Comparison of ENCODE assay signal across 8 cellular contexts in the genomic region with DNA sequence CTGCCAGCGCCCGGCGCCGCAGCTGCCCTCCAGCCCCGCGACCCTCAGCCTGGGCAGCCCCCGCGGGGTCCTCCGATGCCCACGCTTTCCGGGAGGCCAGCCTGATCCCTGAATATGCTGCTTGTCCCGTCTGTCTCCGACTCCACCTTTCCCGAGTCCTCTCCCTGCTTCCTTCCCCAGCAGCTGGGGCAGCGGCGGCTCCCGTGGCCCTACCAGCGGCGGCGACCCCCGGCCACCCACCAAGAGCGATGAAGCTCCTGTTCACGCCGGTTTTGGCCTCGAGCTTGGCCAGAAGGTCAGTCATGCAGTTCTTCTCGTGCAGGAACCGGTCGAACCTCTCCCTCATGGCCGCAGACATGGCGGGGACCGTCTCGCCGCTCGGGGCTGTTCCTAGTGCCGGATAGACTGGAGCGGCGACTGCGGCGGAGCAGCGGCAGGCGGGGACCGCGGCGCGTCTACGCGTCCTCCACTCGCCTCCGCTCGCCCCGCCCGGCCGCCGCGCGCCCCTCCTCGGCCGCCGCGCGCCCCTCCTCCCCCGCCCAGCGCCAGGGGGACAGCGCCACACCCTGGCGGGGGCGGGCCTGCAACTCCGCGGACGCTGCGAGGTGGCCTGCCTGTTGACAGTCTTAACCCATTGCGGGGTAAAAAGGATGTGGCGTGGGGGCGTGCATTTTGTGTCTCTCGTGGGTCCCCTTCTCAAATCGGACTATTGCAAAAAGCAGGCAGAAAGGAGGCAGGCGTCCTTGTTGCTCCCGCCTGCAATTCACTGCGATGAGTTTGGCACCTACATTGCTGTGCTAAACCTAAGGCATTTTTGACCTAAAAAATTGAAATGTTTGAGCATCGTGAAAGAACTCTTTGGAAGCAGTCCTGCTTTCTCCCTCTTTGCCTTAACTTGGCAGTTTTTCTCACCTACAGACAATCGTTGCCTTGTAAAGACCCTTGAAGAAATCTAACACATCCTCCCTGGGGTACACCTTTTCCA. TPM values are rescaled to one million over a fixed set of nuclear protein-coding genes. Genes with fewer than 3 reads are reported as not detected.
DNase-seq lines count a peak whose midpoint lies in the region; ATAC-seq and TF ChIP-seq lines count a peak whose summit lies in the region.

A gene (minus strand): TSS at position 395 of the 985 bp plus-strand sequence. CDS start 37 bp downstream, at position 358.

- peak; percentile 54 for TF ChIP-seq CTCF in Loucy (conservative IDR thresholded peaks at IDR 0.05; ENCODE audit: low read length)
- peak; percentile 83 for TF ChIP-seq CTCF in foreskin keratinocyte (conservative IDR thresholded peaks at IDR 0.05)

- H3K27me3 ChIP-seq in Loucy (ENCODE audit: insufficient read depth, low read length, poor library complexity, severe bottlenecking) = no peaks in the 10 kb centered on the region
- peaks cover 5% of the 10 kb centered on the region for H3K27me3 ChIP-seq in foreskin keratinocyte
- peaks cover 0 to 14% (median 11%) of the 10 kb centered on the region in 3 experiments for H3K27me3 ChIP-seq in neuronal stem cell (ENCODE audit: control insufficient read depth in 3 of 3, insufficient read depth in 3 of 3, low read depth in 1 of 3, low read length in 3 of 3)

- H3K9me3 ChIP-seq in ES-I3 (ENCODE audit: control insufficient read depth, insufficient read depth, low read length) (no peaks in the 10 kb centered on the region), Loucy (ENCODE audit: insufficient read depth, low read depth, low read length) (no peaks in the 10 kb centered on the region), neuronal stem cell (replicated peaks in 1 of 2; ENCODE audit: control insufficient read depth in 2 of 2, insufficient read depth in 1 of 2, low read depth in 1 of 2, low read length in 2 of 2) (no peaks in the 10 kb centered on the region)

- H2BK5ac ChIP-seq in neuronal stem cell (ENCODE audit: low read length) = peak within 1 kb of the TSS; percentile 96

- H3K9ac ChIP-seq in ES-I3 (ENCODE audit: low read depth, low read length) (peak within 1 kb of the TSS; percentile 90), Loucy (ENCODE audit: low read depth, low read length, poor library complexity, severe bottlenecking) (peak within 1 kb of the TSS; percentile 80), neuronal stem cell (ENCODE audit: low read depth, low read length, poor library complexity) (peak within 1 kb of the TSS; percentile 98)

- no peak within 1 kb of the TSS for H4K91ac ChIP-seq in neuronal stem cell (ENCODE audit: low read depth, low read length, poor library complexity)

- peak within 1 kb of the TSS; percentile 98 for H3K18ac ChIP-seq in neuronal stem cell (ENCODE audit: low read length)

- H3K36me3 ChIP-seq in ES-I3 (ENCODE audit: insufficient read depth, low read length) (peaks cover 3% of the 10 kb centered on the region; the same call in 1 of the 2 replicates), Loucy (ENCODE audit: insufficient read depth, low read length) (no peaks in the 10 kb centered on the region), neuronal stem cell (replicated peaks in 1 of 2; ENCODE audit: control insufficient read depth in 2 of 2, insufficient read depth in 2 of 2, low read length in 2 of 2) (peaks cover 2 to 32% of the 10 kb centered on the region in 2 donors)

- H3K4me1 ChIP-seq in ES-I3 (ENCODE audit: insufficient read depth, low read length) (0 out of 2 replicates have a peak, but pooled peaks cover 3% of the 10 kb centered on the region), Loucy (ENCODE audit: insufficient read depth, low read length, poor library complexity, severe bottlenecking) (peaks cover 9% of the 10 kb centered on the region), foreskin keratinocyte (peaks cover 10% of the 10 kb centered on the region), neuronal stem cell (ENCODE audit: control insufficient read depth in 2 of 2, insufficient read depth in 1 of 2, low read depth in 1 of 2, low read length in 2 of 2) (peaks cover 3 to 9% of the 10 kb centered on the region in 2 donors)

- no CpG with 5 or more reads among the region's 80 CpGs for WGBS in neuronal stem cell (ENCODE audit: extremely low coverage in 2 of 2, insufficient read length in 2 of 2, insufficient replicate concordance in 1 of 2), 2 donors

- H2BK120ac ChIP-seq in neuronal stem cell (ENCODE audit: low read depth, low read length) = peak within 1 kb of the TSS; percentile 49

- H3K14ac ChIP-seq in neuronal stem cell (ENCODE audit: low read length) = peak within 1 kb of the TSS; percentile 47

- H3F3A ChIP-seq in Loucy (ENCODE audit: low read depth) = no peaks in the 10 kb centered on the region

- peak; percentile 79 for DNase-seq in H4 (ENCODE audit: low spot score)
- peak; percentile 86 for DNase-seq in SIG-M5 treated with dmso at 0.1 percent for 504 hours (lab: John Stamatoyannopoulos, UW; ENCODE audit: unreplicated experiment)
- peak; percentile 77 for DNase-seq in activated gamma-delta T cell treated with anti-CD3 and anti-CD28 coated beads, Interleukin-2, amount 50 U/mL, for 16 hours (ENCODE audit: low read depth)
- DNase-seq in foreskin keratinocyte = peak; percentile 32 to 50
- peak; percentile 80 for DNase-seq in neuronal stem cell (ENCODE audit: low spot score)
- DNase-seq in substantia nigra (lab: John Stamatoyannopoulos, UW) = peak; percentile 14 to 89 (median 70)

- peak within 1 kb of the TSS; percentile 89 for H3K4me3 ChIP-seq in Loucy (ENCODE audit: low read length, poor library complexity, severe bottlenecking)
- H3K4me3 ChIP-seq in neuronal stem cell (ENCODE audit: low read length in 2 of 2) = peak within 1 kb of the TSS; percentile 91 to 98

- H3K4me2 ChIP-seq in Loucy (ENCODE audit: low read depth, low read length, poor library complexity, severe bottlenecking) (peak within 1 kb of the TSS; percentile 94), neuronal stem cell (ENCODE audit: insufficient read depth, low read length, poor library complexity, severe bottlenecking) (peak within 1 kb of the TSS; percentile 87)

- H2AFZ ChIP-seq in Loucy (ENCODE audit: low read length) (peak within 1 kb of the TSS; percentile 92), neuronal stem cell (ENCODE audit: low read length) (peak within 1 kb of the TSS; percentile 100)

- peak within 1 kb of the TSS; percentile 22 for H2AK5ac ChIP-seq in neuronal stem cell (ENCODE audit: low read depth, low read length)

- no peaks in the 10 kb centered on the region for H3K9me2 ChIP-seq in Loucy (replicated peaks; ENCODE audit: low read depth, low read length)

- H4K8ac ChIP-seq in neuronal stem cell (ENCODE audit: low read depth, low read length) = peak within 1 kb of the TSS; percentile 74

- H3K79me1 ChIP-seq in neuronal stem cell (ENCODE audit: low read depth, low read length) = peaks cover 4% of the 10 kb centered on the region

- peak within 1 kb of the TSS; percentile 71 for H2BK15ac ChIP-seq in neuronal stem cell (ENCODE audit: low read length)

- ATAC-seq in foreskin keratinocyte = peak; percentile 77

- peak within 1 kb of the TSS; percentile 66 for H2BK12ac ChIP-seq in neuronal stem cell (ENCODE audit: low read length)

- H3K4ac ChIP-seq in neuronal stem cell (ENCODE audit: low read length) = no peak within 1 kb of the TSS

- H3K23ac ChIP-seq in neuronal stem cell (ENCODE audit: low read depth, low read length, poor library complexity) = peak within 1 kb of the TSS; percentile 97

- H4K20me1 ChIP-seq in Loucy (ENCODE audit: insufficient read depth, low read length, poor library complexity, severe bottlenecking) = no peaks in the 10 kb centered on the region

- H3K79me2 ChIP-seq in Loucy (ENCODE audit: insufficient read depth, low read length) = peaks cover 15% of the 10 kb centered on the region

- H3K27ac ChIP-seq in foreskin keratinocyte = peak within 1 kb of the TSS; percentile 68
- peak within 1 kb of the TSS; percentile 82 for H3K27ac ChIP-seq in neuronal stem cell (replicated peaks; ENCODE audit: low read length)
- H3K27ac ChIP-seq in substantia nigra (ENCODE audit: low read depth, low read length, poor library complexity, severe bottlenecking) = peak within 1 kb of the TSS; percentile 93

RNA-seq across cellular contexts. Expression of the gene that starts here (rescaled TPM):
- 19.1 and 35.6 TPM in 2 replicates for total RNA-seq in H4 (2014; rRNA removed; shearing (Covaris generic))
- total RNA-seq in foreskin keratinocyte = 56.1 and 56.4 TPM in 2 replicates
- polyA plus RNA-seq in foreskin keratinocyte = 116 and 123 TPM in 2 replicates
- polyA plus RNA-seq in neuronal stem cell (2013, experiment 1 of 2) = 15.5 TPM
- polyA plus RNA-seq in neuronal stem cell (2013, experiment 2 of 2) = 15.9 TPM

Comparison
In these comparisons a context has a peak if more than half of its experiments do, and no peak if none do; other contexts are left out.
1. Peak in every context shown above with its lines: DNase-seq, ATAC-seq, H3K4me3 ChIP-seq and H3K27ac ChIP-seq.